ENCODE assay signal across 8 cellular contexts in genomic region chr3:107430214-107431047, GRCh38. TPM values are rescaled to one million over a fixed set of nuclear protein-coding genes. Genes with fewer than 3 reads are reported as not detected.
DNase-seq lines count a peak whose midpoint lies in the region; ATAC-seq and TF ChIP-seq lines count a peak whose summit lies in the region.

No MANE protein-coding gene starts in this region.

- H3K4me1 ChIP-seq in PC-9 (replicated peaks; ENCODE audit: insufficient read depth) (peaks cover 9% of the 10 kb centered on the region), aorta (ENCODE audit: control insufficient read depth in 1 of 2, insufficient read depth in 2 of 2, low read length in 2 of 2) (no peaks in the 10 kb centered on the region)

- TF ChIP-seq CTCF in PC-9 (conservative IDR thresholded peaks at IDR 0.05) (peak; percentile 8; the same call in 1 of the 2 replicates), dorsolateral prefrontal cortex (IDR thresholded peaks at IDR 0.05 in 54 of 56, conservative IDR thresholded peaks at IDR 0.05 in 2 of 56; ENCODE audit: low read depth in 1 of 56, partially characterized antibody in 56 of 56) (peak in 5 of 56 donors; percentile 0 to 25 (median 9))

- H3K27ac ChIP-seq in PC-9: no peak overlapping the region
- H3K27ac ChIP-seq in dorsolateral prefrontal cortex: peak overlapping the region; percentile 90 to 100 (median 98)
- H3K27ac ChIP-seq in aorta (ENCODE audit: low read depth in 1 of 2, low read length in 2 of 2): peak overlapping the region; percentile 84 to 99

- no peaks in the 10 kb centered on the region for H3K9me2 ChIP-seq in PC-9 (ENCODE audit: insufficient read depth)

- H3K4me2 ChIP-seq in PC-9: peak overlapping the region; percentile 89

- BruUV-seq in PC-9 (replicated peaks; lab: Mats Ljungman, UMichigan): TSS peak; percentile 66

- no peaks in the 10 kb centered on the region for H4K20me1 ChIP-seq in PC-9 (ENCODE audit: insufficient read depth)

- no peaks in the 10 kb centered on the region for H3K79me2 ChIP-seq in PC-9 (ENCODE audit: low read depth)

- peak; percentile 12 to 17 for DNase-seq in activated CD4-positive, alpha-beta T cell treated with anti-CD3 and anti-CD28 coated beads, Interleukin-2, amount 50 U/mL, for 48 hours
- no peak for DNase-seq in activated CD4-positive, alpha-beta T cell treated with anti-CD3 and anti-CD28 coated beads, Interleukin-2, amount 50 U/mL, for 4 hours
- no peak for DNase-seq in PC-9
- peak in 3 of 10 donors; percentile 12 to 53 (median 12) for DNase-seq in dorsolateral prefrontal cortex
- DNase-seq in midbrain (lab: John Stamatoyannopoulos, UW): peak; percentile 71
- peak in 1 of 2 donors; percentile 47 for DNase-seq in aorta

- H3K9me3 ChIP-seq in PC-9 (ENCODE audit: insufficient read depth, low read depth) (no peaks in the 10 kb centered on the region), aorta (ENCODE audit: control insufficient read depth, low read length) (no peaks in the 10 kb centered on the region)

- H2AFZ ChIP-seq in PC-9: peak overlapping the region; percentile 73; the same call in 1 of the 2 replicates

- intact Hi-C loops in PC-9 (cut with micrococcal nuclease; ENCODE audit: unreplicated experiment): loop anchor here (1.0 to 2.0 kb wide), 4 partner anchors 92 to 224 kb away; partner anchors contain the start of gene BBX
- intact Hi-C loops in dorsolateral prefrontal cortex (cut with DNase I): loop anchor here (1.0 to 10.0 kb wide), 8 partner anchors 92 to 234 kb away; partner anchors contain the start of gene BBX (in 2 of the 2)
- intact Hi-C loops in aorta (cut with DNase I): loop anchor here (1.0 to 5.0 kb wide), 3 partner anchors 92 to 188 kb away; partner anchors contain the start of gene BBX (in 1 of the 2)

- CTCF ChIA-PET in PC-9 (lab: Charles Lee): interaction anchor here (0.5 to 2.2 kb wide), 20 partner anchors 9 to 1596 kb away, joined by 3 to 41 read pairs (median 5); no protein-coding TSS in a partner anchor

- H3K4me3 ChIP-seq in PC-9 (peak overlapping the region; percentile 76; the same call in 1 of the 2 replicates), dorsolateral prefrontal cortex (peak overlapping the region; percentile 57 to 93 (median 83)), aorta (ENCODE audit: low read length in 2 of 2) (peak overlapping the region; percentile 74 to 97)

- no peaks in the 10 kb centered on the region for H3K27me3 ChIP-seq in PC-9 (ENCODE audit: insufficient read depth, low read depth)
- no peaks in the 10 kb centered on the region for H3K27me3 ChIP-seq in dorsolateral prefrontal cortex
- no peaks in the 10 kb centered on the region for H3K27me3 ChIP-seq in aorta (ENCODE audit: control insufficient read depth in 1 of 2, insufficient read depth in 2 of 2, low read length in 1 of 2)

- POLR2A ChIA-PET in PC-9 (lab: Charles Lee; ENCODE audit: unreplicated experiment): interaction anchor here (0.6 to 0.7 kb wide), 2 partner anchors 11 to 40 kb away, joined by 3 to 4 read pairs; no protein-coding TSS in a partner anchor

- WGBS in aorta, 2 donors: 1 to 2% methylated on average over 25 of the region's 25 CpGs

- no peaks in the 10 kb centered on the region; the same call in 1 of the 2 replicates for H3F3A ChIP-seq in PC-9 (ENCODE audit: insufficient read depth, low read depth)

- ATAC-seq in aorta (ENCODE audit: low FRiP score) (peak; percentile 36), GM18867 (IDR thresholded peaks at IDR 0.05; ENCODE audit: unreplicated experiment) (no peak), GM21723 (IDR thresholded peaks at IDR 0.05; ENCODE audit: unreplicated experiment) (no peak)

- H3K36me3 ChIP-seq in PC-9 (ENCODE audit: low read depth) (no peaks in the 10 kb centered on the region), aorta (ENCODE audit: control insufficient read depth in 1 of 2, insufficient read depth in 2 of 2, low read length in 1 of 2) (no peaks in the 10 kb centered on the region)

RNA-seq across cellular contexts. Expression of gene CCDC54, which starts 53.2 kb away (rescaled TPM):
- total RNA-seq in PC-9 (2021) (not detected in 2 replicates), dorsolateral prefrontal cortex (1 to 10 TPM in 11 of 120 experiments, under 1 TPM in 54, not detected in 55; 0.26 to 2.7 (median 0.68) TPM), aorta (not detected)
- not detected for polyA plus RNA-seq in aorta

Comparison
In these comparisons a context has a peak if more than half of its experiments do, and no peak if none do; other contexts are left out.
1. DNase-seq: peak in activated CD4-positive, alpha-beta T cell treated with anti-CD3 and anti-CD28 coated beads, Interleukin-2, amount 50 U/mL, for 48 hours (2 of 2) and midbrain (single experiment); none in activated CD4-positive, alpha-beta T cell treated with anti-CD3 and anti-CD28 coated beads, Interleukin-2, amount 50 U/mL, for 4 hours (0 of 2) and PC-9 (0 of 2).
2. Peak in every context shown above with its lines, with median percentiles within 50 percentile points of each other: H3K4me3 ChIP-seq.